ENCODE assay signal across 28 cellular contexts in the genomic region with DNA sequence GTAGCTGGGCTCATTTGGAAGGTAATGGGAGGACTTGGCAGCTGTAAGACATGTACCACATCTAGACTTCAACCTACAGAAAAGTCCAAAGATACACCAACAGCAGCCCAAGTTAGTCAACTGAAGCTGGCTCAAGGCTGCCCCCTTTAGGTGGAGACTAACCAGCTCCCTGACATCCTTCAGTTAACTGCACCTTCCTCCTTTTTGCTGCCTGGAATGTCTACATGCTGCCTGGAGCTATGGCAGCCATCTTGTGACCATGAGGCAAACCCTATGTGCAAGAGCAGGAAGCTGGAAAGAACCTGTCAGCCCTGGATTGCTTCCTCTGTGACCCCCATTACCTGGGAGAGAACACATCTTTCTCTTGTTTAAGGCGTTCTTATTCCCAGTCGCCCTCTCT. TPM values are rescaled to one million over a fixed set of nuclear protein-coding genes. Genes with fewer than 3 reads are reported as not detected.
DNase-seq lines count a peak whose midpoint lies in the region; ATAC-seq, FAIRE-seq and TF ChIP-seq lines count a peak whose summit lies in the region.
"Had no signal": no experiment of that assay in that cellular context is flagged by ENCODE, and none has a peak within 500 bp of the region (broad histone marks: within the 10 kb centered on the region; RNA-seq: fewer than 3 reads in every experiment).

No MANE protein-coding gene starts in this region.

- intact Hi-C loops in K562 (cut with micrococcal nuclease) (no loop called here), Right ventricle myocardium superior (cut with DNase I) (no loop called here)

- CTCF ChIA-PET in K562 (lab: Yijun Ruan, JAX; ENCODE audit: low intra/inter-chr PET ratio), result no interaction called here

- no peaks in the 10 kb centered on the region for H4K20me1 ChIP-seq in K562 (replicated peaks; ENCODE audit: control insufficient read depth, insufficient read depth, low read length)

- no peak overlapping the region for H2AFZ ChIP-seq in K562 (ENCODE audit: low read depth, low read length)

- no TSS peak for BruUV-seq in K562 (replicated peaks; lab: Mats Ljungman, UMichigan)

- DNase-seq in NAMALWA (ENCODE audit: low spot score) (peak; percentile 1), K562 (ENCODE audit: extremely low read depth in 1 of 4, low spot score in 3 of 4) (peak in 2 of 4 experiments; percentile 11), retinal pigment epithelial cell (ENCODE audit: low read depth) (no peak), NCI-H2029 (lab: John Stamatoyannopoulos, UW) (no peak), Right ventricle myocardium superior (no peak)
- no peak for DNase-seq in stimulated activated CD4-positive, alpha-beta T cell treated with anti-CD3 and anti-CD28 coated beads, Interleukin-12 subunit alpha, Interleukin-12 subunit beta, amount 100 ng/mL, for 4 hours
- DNase-seq: activated CD4-positive, alpha-beta T cell treated with anti-CD3 and anti-CD28 coated beads, Interleukin-2, amount 50 U/mL, for 4 hours; activated CD8-positive, alpha-beta memory T cell treated with anti-CD3 and anti-CD28 coated beads, Interleukin-2, amount 10 ng/mL, durations not matched to agents 7 days and 5 days; activated gamma-delta T cell; activated naive CD8-positive, alpha-beta T cell treated with anti-CD3 and anti-CD28 coated beads, Interleukin-2, amount 10 ng/mL, durations not matched to agents 7 days and 5 days; activated T-cell treated with anti-CD3 and anti-CD28 coated beads, Interleukin-2, amount 50 U/mL, for 4 hours; aorta; C1 segment of cervical spinal cord; caudate nucleus; dermis blood vessel endothelial cell; DMS153; GOT3; NCI-H1436; NCI-H774; stimulated activated naive CD4-positive, alpha-beta T cell; T-helper 17 cell; upper lobe of right lung had no signal

- no peak overlapping the region for H3K4me2 ChIP-seq in K562 (ENCODE audit: insufficient read depth, low read length)

- peak; percentile 54 for FAIRE-seq in K562 (lab: Jason Lieb, UNC)
- FAIRE-seq: frontal cortex, G401.6, TTC549 had no signal

- WGBS in K562 (ENCODE audit: insufficient coverage, low coverage, missing lambda C conversion rate), result 51% methylated on average over 2 of the region's 2 CpGs

- no peaks in the 10 kb centered on the region; a peak in 1 of 5 replicates for H3K27me3 ChIP-seq in K562 (ENCODE audit: control insufficient read depth in 2 of 2, insufficient read depth in 2 of 2, low read length in 2 of 2)
- H3K27me3 ChIP-seq: upper lobe of right lung had no signal

- no peak overlapping the region for H3K27ac ChIP-seq in K562 (ENCODE audit: extremely low read depth, low read depth, low read length)
- H3K27ac ChIP-seq: upper lobe of right lung had no signal

- H3K9me3 ChIP-seq in K562 (replicated peaks; ENCODE audit: control insufficient read depth, insufficient read depth, low read depth, low read length), result peaks cover 2% of the 10 kb centered on the region; the same call in 1 of the 2 replicates
- H3K9me3 ChIP-seq: upper lobe of right lung had no signal

- H3K79me2 ChIP-seq in K562 (ENCODE audit: control insufficient read depth, insufficient read depth, low read length), result no peaks in the 10 kb centered on the region

- in situ Hi-C loops in K562 (cut with MboI), result no loop called here

- no peaks in the 10 kb centered on the region for H3K36me3 ChIP-seq in K562 (ENCODE audit: control insufficient read depth, insufficient read depth, low read length)

- H3K4me3 ChIP-seq in K562, result no peak overlapping the region
- no peak overlapping the region for H3K4me3 ChIP-seq in retinal pigment epithelial cell (ENCODE audit: low read length)
- H3K4me3 ChIP-seq: upper lobe of right lung had no signal

- no peaks in the 10 kb centered on the region for H3K9me1 ChIP-seq in K562 (ENCODE audit: control insufficient read depth, insufficient read depth, low read length)

- peaks cover 3% of the 10 kb centered on the region in 2 experiments; a peak in 2 of 5 replicates for H3K4me1 ChIP-seq in K562 (replicated peaks in 1 of 2; ENCODE audit: control insufficient read depth in 2 of 2, insufficient read depth in 2 of 2, low read length in 2 of 2)
- H3K4me1 ChIP-seq: upper lobe of right lung had no signal

- ATAC-seq in K562 (peak; percentile 46; the same call in 2 of the 3 replicates), Right ventricle myocardium superior (ENCODE audit: poor library complexity) (no peak)
- ATAC-seq: activated CD4-positive, CD25-positive, alpha-beta regulatory T cell treated with anti-CD3 and anti-CD28 coated beads, Interleukin-2, amount 50 U/mL, for 24 hours; activated CD8-positive, alpha-beta memory T cell treated with anti-CD3 and anti-CD28 coated beads, Interleukin-2, amount 10 ng/mL, durations not matched to agents 7 days and 5 days; activated T-cell treated with anti-CD3 and anti-CD28 coated beads, Interleukin-2, amount 50 U/mL, for 4 hours; natural killer cell treated with Interleukin-12 subunit alpha and Interleukin-12 subunit beta and Interleukin-15 and Interleukin-18, amount 100 ng/mL, for 72 hours; T-helper 17 cell; upper lobe of right lung had no signal

- no peak for TF ChIP-seq POLR2A in K562 (conservative IDR thresholded peaks at IDR 0.05)

- no peak for TF ChIP-seq EP300 in K562 (IDR thresholded peaks at IDR 0.05; ENCODE audit: low read length)

- no peak overlapping the region for H3K9ac ChIP-seq in K562 (ENCODE audit: insufficient read depth in 1 of 2, low read depth in 2 of 2, low read length in 2 of 2)

- TF ChIP-seq RAD21 in K562 (CRISPR knock-in tag; conservative IDR thresholded peaks at IDR 0.05 in 1 of 2, IDR thresholded peaks at IDR 0.05 in 1 of 2), result 0 out of 4 replicates have a peak, but pooled peaks of 1 of the 2 experiments have one; percentile 15

- TF ChIP-seq CTCF in GM12874 (IDR thresholded peaks at IDR 0.05; ENCODE audit: insufficient read depth, low read depth, low read length), result peak; percentile 20; the same call in 1 of the 2 replicates
- TF ChIP-seq CTCF in K562 (IDR thresholded peaks at IDR 0.05 in 2 of 3, conservative IDR thresholded peaks at IDR 0.05 in 1 of 3; ENCODE audit: insufficient read depth in 2 of 3, low read depth in 1 of 3, low read length in 3 of 3), result peak in 1 of 3 experiments; percentile 20; a peak in 1 of 6 replicates
- peak; percentile 22 for TF ChIP-seq CTCF in retinal pigment epithelial cell (conservative IDR thresholded peaks at IDR 0.05; ENCODE audit: low read depth, low read length)

- POLR2A ChIA-PET in K562 (lab: Yijun Ruan, JAX), result no interaction called here

TF ChIP-seq in K562, 482 proteins besides CTCF, POLR2A, EP300 and RAD21 (continues in another document):
- TF ChIP-seq CBX3 (IDR thresholded peaks at IDR 0.05; ENCODE audit: borderline replicate concordance in 1 of 2, low read length in 2 of 2) (0 out of 3 replicates have a peak, but pooled peaks of 1 of the 2 experiments have one; percentile 42), SMARCA5 (IDR thresholded peaks at IDR 0.05) (peak; percentile 25; the same call in 1 of the 2 replicates), ZNF274 (IDR thresholded peaks at IDR 0.05; ENCODE audit: borderline replicate concordance, low read depth, low read length) (no peak), BCOR (IDR thresholded peaks at IDR 0.05) (peak; percentile 64; the same call in 1 of the 2 replicates)
- TF ChIP-seq, protein P1, sequence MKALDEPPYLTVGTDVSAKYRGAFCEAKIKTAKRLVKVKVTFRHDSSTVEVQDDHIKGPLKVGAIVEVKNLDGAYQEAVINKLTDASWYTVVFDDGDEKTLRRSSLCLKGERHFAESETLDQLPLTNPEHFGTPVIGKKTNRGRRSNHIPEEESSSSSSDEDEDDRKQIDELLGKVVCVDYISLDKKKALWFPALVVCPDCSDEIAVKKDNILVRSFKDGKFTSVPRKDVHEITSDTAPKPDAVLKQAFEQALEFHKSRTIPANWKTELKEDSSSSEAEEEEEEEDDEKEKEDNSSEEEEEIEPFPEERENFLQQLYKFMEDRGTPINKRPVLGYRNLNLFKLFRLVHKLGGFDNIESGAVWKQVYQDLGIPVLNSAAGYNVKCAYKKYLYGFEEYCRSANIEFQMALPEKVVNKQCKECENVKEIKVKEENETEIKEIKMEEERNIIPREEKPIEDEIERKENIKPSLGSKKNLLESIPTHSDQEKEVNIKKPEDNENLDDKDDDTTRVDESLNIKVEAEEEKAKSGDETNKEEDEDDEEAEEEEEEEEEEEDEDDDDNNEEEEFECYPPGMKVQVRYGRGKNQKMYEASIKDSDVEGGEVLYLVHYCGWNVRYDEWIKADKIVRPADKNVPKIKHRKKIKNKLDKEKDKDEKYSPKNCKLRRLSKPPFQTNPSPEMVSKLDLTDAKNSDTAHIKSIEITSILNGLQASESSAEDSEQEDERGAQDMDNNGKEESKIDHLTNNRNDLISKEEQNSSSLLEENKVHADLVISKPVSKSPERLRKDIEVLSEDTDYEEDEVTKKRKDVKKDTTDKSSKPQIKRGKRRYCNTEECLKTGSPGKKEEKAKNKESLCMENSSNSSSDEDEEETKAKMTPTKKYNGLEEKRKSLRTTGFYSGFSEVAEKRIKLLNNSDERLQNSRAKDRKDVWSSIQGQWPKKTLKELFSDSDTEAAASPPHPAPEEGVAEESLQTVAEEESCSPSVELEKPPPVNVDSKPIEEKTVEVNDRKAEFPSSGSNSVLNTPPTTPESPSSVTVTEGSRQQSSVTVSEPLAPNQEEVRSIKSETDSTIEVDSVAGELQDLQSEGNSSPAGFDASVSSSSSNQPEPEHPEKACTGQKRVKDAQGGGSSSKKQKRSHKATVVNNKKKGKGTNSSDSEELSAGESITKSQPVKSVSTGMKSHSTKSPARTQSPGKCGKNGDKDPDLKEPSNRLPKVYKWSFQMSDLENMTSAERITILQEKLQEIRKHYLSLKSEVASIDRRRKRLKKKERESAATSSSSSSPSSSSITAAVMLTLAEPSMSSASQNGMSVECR (CRISPR knock-in tag; IDR thresholded peaks at IDR 0.05), result no peak

RNA-seq across cellular contexts. Expression of a gene that starts 25.8 kb away (rescaled TPM):
- total RNA-seq in K562 (2011; cell fraction: chromatin; rRNA removed; ENCODE audit: low replicate concordance), result 0.28 TPM in 1 of 2 replicates, not detected in the other
- not detected in 2 replicates for total RNA-seq in K562 (2011; cell fraction: nucleolus; rRNA removed)
- 0.07 and 0.31 TPM in 2 replicates for total RNA-seq in K562 (2011; cell fraction: nucleoplasm; rRNA removed)
- total RNA-seq in K562 (2014; rRNA removed) (0.04 and 0.05 TPM in 2 replicates), K562 (2014; rRNA removed; fragmentation: Illumina TruSeq; extraction: Trizol) (0.07 and 0.29 TPM in 2 replicates), K562 (2015; rRNA removed; fragmentation: Illumina TruSeq; extraction: Trizol) (0.11 TPM in 2 replicates), K562 (2021) (0.13 and 0.16 TPM in 2 replicates), Right ventricle myocardium superior (5.4 TPM)
- polyA plus RNA-seq in K562 (2011; rRNA removed) (0.06 and 0.11 TPM in 2 replicates), K562 (2014; fragmentation: Illumina TruSeq; extraction: Trizol) (0.06 and 0.15 TPM in 2 replicates), K562 (2014; fragmentation: Nextera tagmentation; extraction: Ambion mirVana) (under 1 TPM; 0.22 to 0.23 TPM), K562 (2014; rRNA removed) (1.3 TPM in 1 of 2 replicates, not detected in the other)
- 0.04 and 0.25 TPM in 2 replicates for polyA plus RNA-seq in K562 (2011; cell fraction: cytosol; rRNA removed)
- polyA plus RNA-seq in K562 (2011; cell fraction: nucleus; rRNA removed), result 0.16 and 0.20 TPM in 2 replicates
- polyA plus RNA-seq in K562 (2012), result 0.21 and 0.89 TPM in 2 replicates
- polyA minus RNA-seq in K562 (2011; rRNA and poly(A)+ RNA removed), result 0.03 and 0.04 TPM in 2 replicates
- polyA minus RNA-seq in K562 (2011; cell fraction: cytosol; rRNA and poly(A)+ RNA removed), result not detected in 2 replicates
- 0.13 TPM in 1 of 2 replicates, not detected in the other for polyA minus RNA-seq in K562 (2011; cell fraction: nucleus; rRNA and poly(A)+ RNA removed)
